Comparison of ENCODE assay signal across 18 cellular contexts in the genomic region with DNA sequence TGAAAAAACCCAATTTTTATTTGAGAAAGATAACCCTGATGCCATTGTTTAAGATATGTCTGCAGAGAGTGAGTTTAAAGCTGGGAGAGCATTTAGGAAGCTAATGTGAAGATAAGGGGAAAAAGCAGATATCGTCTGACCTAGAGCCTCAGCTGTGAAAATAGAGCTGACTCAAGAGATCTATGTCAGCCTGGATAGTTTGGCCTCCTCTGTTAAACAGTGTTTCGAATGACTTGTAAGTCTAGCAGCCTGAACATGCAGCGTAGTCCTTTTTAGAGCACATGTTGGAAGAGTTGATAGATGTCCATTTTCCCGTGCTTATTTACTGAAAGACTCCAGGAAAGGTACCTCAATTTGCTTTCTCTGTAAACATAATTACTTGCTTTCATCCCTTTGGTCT. TPM values are rescaled to one million over a fixed set of nuclear protein-coding genes. Genes with fewer than 3 reads are reported as not detected.
DNase-seq lines count a peak whose midpoint lies in the region; ATAC-seq and TF ChIP-seq lines count a peak whose summit lies in the region.
"Had no signal": no experiment of that assay in that cellular context is flagged by ENCODE, and none has a peak within 500 bp of the region (broad histone marks: within the 10 kb centered on the region; RNA-seq: fewer than 3 reads in every experiment).

No MANE protein-coding gene starts in this region.

- DNase-seq in OCI-M1 (lab: John Stamatoyannopoulos, UW), result peak; percentile 33
- DNase-seq in cardiac fibroblast (ENCODE audit: low read depth in 2 of 2), result peak; percentile 29 to 32
- DNase-seq in islet precursor cell, result peak; percentile 52
- peak; percentile 16 for DNase-seq in renal cortical epithelial cell (ENCODE audit: low read depth)
- DNase-seq in NCI-H1436 treated with DMSO at 0.1 percent for 48 hours (lab: John Stamatoyannopoulos, UW), result no peak
- DNase-seq in T-helper 1 cell, result no peak
- DNase-seq in uterus, result no peak
- DNase-seq: activated T-cell treated with anti-CD3 and anti-CD28 coated beads, Interleukin-2, amount 50 U/mL, for 4 hours; erythroblast; glutamatergic neuron; NCI-H2029 treated with DMSO at 0.1 percent for 48 hours; NCI-H446 treated with DMSO at 0.1 percent for 48 hours; stimulated activated CD4-positive, alpha-beta T cell treated with anti-CD3 and anti-CD28 coated beads, Interleukin-2, amount 100 ng/mL, for 24 hours; stimulated activated naive CD8-positive, alpha-beta T cell treated with anti-CD3 and anti-CD28 coated beads, Interleukin-15, Interleukin-2, amounts not matched to agents 100 U/mL and 50 U/mL, for 24 hours; upper lobe of left lung had no signal

- no peaks in the 10 kb centered on the region for H3K27me3 ChIP-seq in uterus
- H3K27me3 ChIP-seq: upper lobe of left lung had no signal

- H3K27ac ChIP-seq in uterus, result no peak overlapping the region
- H3K27ac ChIP-seq: upper lobe of left lung had no signal

- intact Hi-C loops in uterus (cut with DNase I; ENCODE audit: low total_unique reads), result no loop called here

- no peaks in the 10 kb centered on the region for H3K36me3 ChIP-seq in uterus
- H3K36me3 ChIP-seq: upper lobe of left lung had no signal

- TF ChIP-seq CTCF in cardiac fibroblast (IDR thresholded peaks at IDR 0.05; ENCODE audit: low read depth, low read length) (no peak), uterus (IDR thresholded peaks at IDR 0.05) (no peak)

- no peak for TF ChIP-seq POLR2A in uterus (IDR thresholded peaks at IDR 0.05)

- no peaks in the 10 kb centered on the region for H3K9me3 ChIP-seq in uterus
- H3K9me3 ChIP-seq: upper lobe of left lung had no signal

- H3K4me1 ChIP-seq in uterus, result no peaks in the 10 kb centered on the region
- H3K4me1 ChIP-seq: upper lobe of left lung had no signal

- H3K4me3 ChIP-seq in cardiac fibroblast (replicated peaks in 1 of 2; ENCODE audit: low read depth in 2 of 2, low read length in 2 of 2) (no peak overlapping the region), uterus (no peak overlapping the region)
- H3K4me3 ChIP-seq: upper lobe of left lung had no signal

- no peak for ATAC-seq in HG03432 (IDR thresholded peaks at IDR 0.05; ENCODE audit: unreplicated experiment)
- ATAC-seq: activated naive CD4-positive, alpha-beta T cell treated with anti-CD3 and anti-CD28 coated beads, Interleukin-2, amount 50 U/mL, for 72 hours; activated T-cell treated with anti-CD3 and anti-CD28 coated beads, Interleukin-2, amount 50 U/mL, for 4 hours; stimulated activated naive CD8-positive, alpha-beta T cell treated with anti-CD3 and anti-CD28 coated beads, Interleukin-15, Interleukin-2, amounts not matched to agents 100 U/mL and 50 U/mL, for 24 hours; WTC11 had no signal

RNA-seq across cellular contexts. Expression of a gene that starts 48.1 kb away (rescaled TPM):
- total RNA-seq in renal cortical epithelial cell, result 379 and 447 TPM in 2 replicates
- total RNA-seq in uterus, result 100 to 1,000 TPM in 1 of 4 donors, 10 to 100 TPM in 2, 1 to 10 TPM in 1; 5.9 to 151 (median 19.0) TPM

Comparison
In these comparisons a context has a peak if more than half of its experiments do, and no peak if none do; other contexts are left out.
1. DNase-seq: peak in OCI-M1 (single experiment), cardiac fibroblast (2 of 2), islet precursor cell (single experiment) and renal cortical epithelial cell (single experiment); none in NCI-H1436 treated with DMSO at 0.1 percent for 48 hours (single experiment), T-helper 1 cell (0 of 5) and uterus (0 of 2).